In genomic region chr3:126535636-126536035, GRCh38 we compare ENCODE assay signal across 29 cellular contexts. TPM values are rescaled to one million over a fixed set of nuclear protein-coding genes. Genes with fewer than 3 reads are reported as not detected.
DNase-seq lines count a peak whose midpoint lies in the region; ATAC-seq and TF ChIP-seq lines count a peak whose summit lies in the region.
"Had no signal": no experiment of that assay in that cellular context is flagged by ENCODE, and none has a peak within 500 bp of the region (broad histone marks: within the 10 kb centered on the region; RNA-seq: fewer than 3 reads in every experiment).

No MANE protein-coding gene starts in this region.

- H3K4me1 ChIP-seq in heart left ventricle (peaks cover 0 to 13% (median 0%) of the 10 kb centered on the region in 12 donors), heart right ventricle (peaks cover 0 to 14% (median 5%) of the 10 kb centered on the region in 9 donors), RWPE2 (ENCODE audit: insufficient read depth, poor library complexity, severe bottlenecking) (peaks cover 4% of the 10 kb centered on the region)
- H3K4me1 ChIP-seq: Caco-2, SJCRH30 had no signal

- no peaks in the 10 kb centered on the region for H3K9me3 ChIP-seq in heart left ventricle
- H3K9me3 ChIP-seq in heart right ventricle = no peaks in the 10 kb centered on the region
- H3K9me3 ChIP-seq in RWPE2 (ENCODE audit: severe bottlenecking) = no peaks in the 10 kb centered on the region
- H3K9me3 ChIP-seq: BLaER1, Caco-2, SJCRH30 had no signal

- H3K27me3 ChIP-seq in heart left ventricle (peaks cover 0 to 24% (median 0%) of the 10 kb centered on the region in 9 donors), heart right ventricle (peaks cover 0 to 12% (median under 1%) of the 10 kb centered on the region in 7 donors), RWPE2 (ENCODE audit: insufficient read depth, poor library complexity, severe bottlenecking) (peaks cover 22% of the 10 kb centered on the region)
- H3K27me3 ChIP-seq: BLaER1 had no signal

- H3K36me3 ChIP-seq in heart left ventricle = no peaks in the 10 kb centered on the region
- no peaks in the 10 kb centered on the region for H3K36me3 ChIP-seq in heart right ventricle
- no peaks in the 10 kb centered on the region for H3K36me3 ChIP-seq in RWPE2 (ENCODE audit: low read depth)
- H3K36me3 ChIP-seq: BLaER1, SJCRH30 had no signal

- H3K27ac Mint-ChIP-seq in stimulated activated effector memory CD8-positive, alpha-beta T cell treated with anti-CD3 and anti-CD28 coated beads, Interleukin-12 subunit alpha, Interleukin-12 subunit beta, amount 100 ng/mL, for 72 hours = no peak overlapping the region
- no peak overlapping the region for H3K27ac Mint-ChIP-seq in mesothelial cell of epicardium
- H3K27ac Mint-ChIP-seq: CD4-positive, alpha-beta memory T cell had no signal

- no peak overlapping the region for H3K4me3 ChIP-seq in heart left ventricle
- no peak overlapping the region for H3K4me3 ChIP-seq in heart right ventricle
- no peak overlapping the region for H3K4me3 ChIP-seq in RWPE2 (ENCODE audit: severe bottlenecking)
- H3K4me3 ChIP-seq: BLaER1, GM12878, GM23248, PC-9, SJCRH30 had no signal

- peaks cover 6% of the 10 kb centered on the region for H3K36me3 Mint-ChIP-seq in stimulated activated effector memory CD8-positive, alpha-beta T cell treated with anti-CD3 and anti-CD28 coated beads, Interleukin-12 subunit alpha, Interleukin-12 subunit beta, amount 100 ng/mL, for 72 hours
- no peaks in the 10 kb centered on the region for H3K36me3 Mint-ChIP-seq in mesothelial cell of epicardium
- H3K36me3 Mint-ChIP-seq: CD4-positive, alpha-beta memory T cell had no signal

- TF ChIP-seq POLR2A in heart left ventricle (IDR thresholded peaks at IDR 0.05) = no peak

- TF ChIP-seq CTCF in heart left ventricle (IDR thresholded peaks at IDR 0.05) = no peak
- TF ChIP-seq CTCF in heart right ventricle (IDR thresholded peaks at IDR 0.05) = no peak
- TF ChIP-seq CTCF in RWPE2 (IDR thresholded peaks at IDR 0.05; ENCODE audit: poor library complexity, severe bottlenecking) = no peak
- no peak for TF ChIP-seq CTCF in mesothelial cell of epicardium (IDR thresholded peaks at IDR 0.05; ENCODE audit: unreplicated experiment)

- H3K9me3 Mint-ChIP-seq in stimulated activated effector memory CD8-positive, alpha-beta T cell treated with anti-CD3 and anti-CD28 coated beads, Interleukin-12 subunit alpha, Interleukin-12 subunit beta, amount 100 ng/mL, for 72 hours = no peaks in the 10 kb centered on the region
- no peaks in the 10 kb centered on the region for H3K9me3 Mint-ChIP-seq in mesothelial cell of epicardium

- H3K27ac ChIP-seq in heart left ventricle (no peak overlapping the region), heart right ventricle (no peak overlapping the region), RWPE2 (ENCODE audit: poor library complexity, severe bottlenecking) (no peak overlapping the region), caudate nucleus (ENCODE audit: low read depth, low read length) (no peak overlapping the region)
- H3K27ac ChIP-seq: BLaER1, GM23248, HL-60, PC-9, RWPE1, SJCRH30 had no signal

- ATAC-seq in heart left ventricle (no peak), heart right ventricle (no peak), RWPE2 (ENCODE audit: low read depth) (no peak)
- peak; percentile 18 for ATAC-seq in stimulated activated effector memory CD8-positive, alpha-beta T cell treated with anti-CD3 and anti-CD28 coated beads, Interleukin-12 subunit alpha, Interleukin-12 subunit beta, amount 100 ng/mL, for 72 hours
- ATAC-seq: GM12878 had no signal

- intact Hi-C loops in heart left ventricle (cut with DNase I) (no loop called here), heart right ventricle (cut with DNase I) (no loop called here)

- peak in 3 of 5 donors; percentile 4 to 41 (median 15) for DNase-seq in heart left ventricle
- DNase-seq in heart right ventricle = no peak
- DNase-seq in RWPE2 (ENCODE audit: low spot score) = peak; percentile 25
- peak; percentile 88 for DNase-seq in mesenteric fat pad (ENCODE audit: low spot score)
- DNase-seq in stimulated activated effector memory CD8-positive, alpha-beta T cell treated with anti-CD3 and anti-CD28 coated beads, Interleukin-12 subunit alpha, Interleukin-12 subunit beta, amount 100 ng/mL, for 72 hours (ENCODE audit: low spot score in 2 of 2) = no peak
- DNase-seq in GOT3 (lab: John Stamatoyannopoulos, UW) = no peak
- no peak for DNase-seq in mesothelial cell of epicardium (ENCODE audit: low spot score in 2 of 2, unreplicated experiment in 2 of 2)
- DNase-seq in caudate nucleus (lab: John Stamatoyannopoulos, UW) = no peak
- DNase-seq: Caco-2; CD4-positive, alpha-beta memory T cell; DMS 273 treated with DMSO at 0.1 percent for 48 hours; DMS79 treated with DMSO at 0.1 percent for 48 hours; GM23248; HCEC 1CT; KBM-7; MM.1S; NCI-H1048; NCI-H1417 treated with DMSO at 0.1 percent for 48 hours; NCI-H1930; NCI-H2227 treated with DMSO at 0.1 percent for 48 hours; NCI-H510A; PC-9; SJCRH30 had no signal

- peaks cover 7% of the 10 kb centered on the region for H3K4me1 Mint-ChIP-seq in stimulated activated effector memory CD8-positive, alpha-beta T cell treated with anti-CD3 and anti-CD28 coated beads, Interleukin-12 subunit alpha, Interleukin-12 subunit beta, amount 100 ng/mL, for 72 hours
- H3K4me1 Mint-ChIP-seq in mesothelial cell of epicardium = no peaks in the 10 kb centered on the region

- peaks cover 54% of the 10 kb centered on the region for H3K27me3 Mint-ChIP-seq in mesothelial cell of epicardium (ENCODE audit: low read depth)

- H3K4me3 Mint-ChIP-seq in stimulated activated effector memory CD8-positive, alpha-beta T cell treated with anti-CD3 and anti-CD28 coated beads, Interleukin-12 subunit alpha, Interleukin-12 subunit beta, amount 100 ng/mL, for 72 hours = no peak overlapping the region
- no peak overlapping the region for H3K4me3 Mint-ChIP-seq in mesothelial cell of epicardium
- H3K4me3 Mint-ChIP-seq: CD4-positive, alpha-beta memory T cell had no signal

RNA-seq across cellular contexts. Expression of gene CHST13, which starts 11.7 kb away (rescaled TPM):
- total RNA-seq in heart left ventricle (1 to 10 TPM in 1 of 9 donors, under 1 TPM in 7, not detected in 1; 0.30 to 2.3 (median 0.48) TPM), heart right ventricle (1 to 10 TPM in 1 of 10 donors, under 1 TPM in 9; 0.15 to 1.2 (median 0.53) TPM), mesenteric fat pad (2.3 TPM), mesothelial cell of epicardium (not detected in 3 replicates)
- polyA plus RNA-seq in heart left ventricle (under 1 TPM; 0.07 to 0.15 TPM), heart right ventricle (under 1 TPM; 0.12 to 0.15 TPM)
- total RNA-seq: A673, GM12878, GM23248, SJCRH30 had no signal
- polyA plus RNA-seq: CD4-positive, alpha-beta memory T cell; GM12878 had no signal

RNA-seq across cellular contexts. Expression of gene UROC1, which starts 18.1 kb away (rescaled TPM):
- total RNA-seq in heart left ventricle = not detected
- not detected for polyA plus RNA-seq in heart left ventricle
- total RNA-seq in heart right ventricle = not detected
- under 1 TPM in 1 of 2 donors, not detected in 1; 0.01 TPM for polyA plus RNA-seq in heart right ventricle
- total RNA-seq in mesenteric fat pad = not detected
- total RNA-seq in mesothelial cell of epicardium = 0.11 to 0.13 TPM in 2 of 3 replicates, not detected in the other
- total RNA-seq: A673; Caco-2; CD4-positive, alpha-beta memory T cell; GM12878; GM23248; HT-29; PC-9; SJCRH30 had no signal
- polyA plus RNA-seq: CD4-positive, alpha-beta memory T cell; GM23248 had no signal

RNA-seq across cellular contexts. Expression of gene C3orf22, which starts 23.1 kb away (rescaled TPM):
- total RNA-seq in heart left ventricle = not detected
- polyA plus RNA-seq in heart left ventricle = not detected
- total RNA-seq in heart right ventricle = under 1 TPM in 1 of 10 donors, not detected in 9; 0.26 TPM
- not detected for polyA plus RNA-seq in heart right ventricle
- not detected for total RNA-seq in mesenteric fat pad
- 0.22 to 0.38 TPM in 2 of 3 replicates, not detected in the other for total RNA-seq in mesothelial cell of epicardium
- total RNA-seq: A673; Caco-2; CD4-positive, alpha-beta memory T cell; GM12878; GM23248; HT-29; PC-9; SJCRH30 had no signal
- polyA plus RNA-seq: CD4-positive, alpha-beta memory T cell; GM12878; GM23248 had no signal

RNA-seq across cellular contexts. Expression of gene ZXDC, which starts 59.9 kb away (rescaled TPM):
- 10 to 100 TPM; 15.4 to 40.3 (median 20.2) TPM for total RNA-seq in heart left ventricle
- polyA plus RNA-seq in heart left ventricle = 10 to 100 TPM in 1 of 2 donors, 1 to 10 TPM in 1; 8.7 to 10.9 TPM
- 10 to 100 TPM; 15.2 to 25.4 (median 19.7) TPM for total RNA-seq in heart right ventricle
- 10 to 100 TPM in 1 of 2 donors, 1 to 10 TPM in 1; 6.6 to 14.3 TPM for polyA plus RNA-seq in heart right ventricle
- total RNA-seq in mesenteric fat pad = 29.4 TPM
- total RNA-seq in mesothelial cell of epicardium = 33.3 to 34.2 TPM (median 33.7 TPM) in 3 replicates

Comparison
In these comparisons a context has a peak if more than half of its experiments do, and no peak if none do; other contexts are left out.
1. DNase-seq: peak in heart left ventricle (3 of 5), RWPE2 (single experiment) and mesenteric fat pad (single experiment); none in heart right ventricle (0 of 2), stimulated activated effector memory CD8-positive, alpha-beta T cell treated with anti-CD3 and anti-CD28 coated beads, Interleukin-12 subunit alpha, Interleukin-12 subunit beta, amount 100 ng/mL, for 72 hours (0 of 2), GOT3 (single experiment), mesothelial cell of epicardium (0 of 2) and caudate nucleus (0 of 61).